ENCODE assay signal across 15 cellular contexts in the genomic region with DNA sequence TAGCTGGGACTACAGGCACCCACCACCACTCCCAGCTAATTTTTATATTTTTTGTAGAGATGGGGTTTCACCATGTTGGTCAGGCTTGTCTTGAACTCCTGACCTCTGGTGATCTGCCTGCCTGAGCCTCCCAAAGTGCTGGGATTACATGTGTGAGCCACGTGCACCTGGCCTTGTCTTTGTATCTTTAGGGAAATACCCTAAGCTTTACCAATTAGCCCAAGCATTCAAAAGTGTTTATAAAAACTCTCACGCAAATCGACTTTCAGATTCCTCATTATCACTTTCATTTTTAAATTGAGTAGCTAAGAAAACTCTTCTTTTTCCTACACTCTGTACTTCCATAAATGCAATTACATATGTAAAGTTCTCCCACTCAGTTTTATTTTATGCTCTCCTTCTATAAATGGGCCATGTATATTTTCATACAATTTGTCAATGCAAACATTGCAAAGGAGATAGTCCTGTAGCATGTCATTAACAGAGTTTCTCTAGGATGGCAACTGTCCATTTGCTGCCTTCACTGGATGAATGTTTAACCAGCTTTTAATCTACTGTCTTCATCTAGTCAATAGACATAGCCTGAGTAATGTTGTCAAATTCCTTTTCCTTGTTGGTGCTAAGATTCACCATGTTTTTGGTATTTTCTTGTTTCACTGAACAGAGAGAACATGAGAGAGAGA.
DNase-seq lines count a peak whose midpoint lies in the region; ATAC-seq and TF ChIP-seq lines count a peak whose summit lies in the region.
"Had no signal": no experiment of that assay in that cellular context is flagged by ENCODE, and none has a peak within 500 bp of the region (broad histone marks: within the 10 kb centered on the region; RNA-seq: fewer than 3 reads in every experiment).

No MANE protein-coding gene starts in this region.

- H3F3A ChIP-seq in smooth muscle cell (ENCODE audit: low read depth): no peaks in the 10 kb centered on the region

- H3K27ac ChIP-seq in upper lobe of left lung (no peak overlapping the region), smooth muscle cell (ENCODE audit: low read depth) (no peak overlapping the region), uterus (no peak overlapping the region)
- H3K27ac ChIP-seq: BLaER1, coronary artery, GM23248, skin epidermis had no signal

- no peak overlapping the region for H3K4me2 ChIP-seq in smooth muscle cell
- H3K4me2 ChIP-seq: BLaER1 had no signal

- no peak for TF ChIP-seq POLR2A in upper lobe of left lung (IDR thresholded peaks at IDR 0.05)
- TF ChIP-seq POLR2A in uterus (IDR thresholded peaks at IDR 0.05): no peak

- DNase-seq in OCI-M1 (lab: John Stamatoyannopoulos, UW) (peak; percentile 19), upper lobe of left lung (no peak), smooth muscle cell (lab: John Stamatoyannopoulos, UW; ENCODE audit: unreplicated experiment) (no peak), SHP77 treated with DMSO at 0.1 percent for 48 hours (lab: John Stamatoyannopoulos, UW) (no peak), uterus (no peak)
- DNase-seq: GM23248; naive thymus-derived CD4-positive, alpha-beta T cell; NCI-H1436 treated with DMSO at 0.1 percent for 48 hours; trophoblast cell had no signal

- H3K9ac ChIP-seq in smooth muscle cell (ENCODE audit: low read depth): no peak overlapping the region
- H3K9ac ChIP-seq: BLaER1, GM23248 had no signal

- H3K9me3 ChIP-seq in upper lobe of left lung (no peaks in the 10 kb centered on the region), smooth muscle cell (replicated peaks; ENCODE audit: low read depth) (no peaks in the 10 kb centered on the region), uterus (no peaks in the 10 kb centered on the region)
- H3K9me3 ChIP-seq: BLaER1 had no signal

- no peak for TF ChIP-seq EP300 in upper lobe of left lung (IDR thresholded peaks at IDR 0.05)

- no peaks in the 10 kb centered on the region for H3K36me3 ChIP-seq in upper lobe of left lung
- H3K36me3 ChIP-seq in smooth muscle cell (ENCODE audit: low read depth): no peaks in the 10 kb centered on the region
- H3K36me3 ChIP-seq in uterus: no peaks in the 10 kb centered on the region
- H3K36me3 ChIP-seq: BLaER1 had no signal

- ATAC-seq in GM18858 (IDR thresholded peaks at IDR 0.05; ENCODE audit: unreplicated experiment): peak; percentile 56
- ATAC-seq in GM21528 (IDR thresholded peaks at IDR 0.05; ENCODE audit: low FRiP score, unreplicated experiment): peak; percentile 62
- peak; percentile 74 for ATAC-seq in HG03045 (IDR thresholded peaks at IDR 0.05; ENCODE audit: unreplicated experiment)
- ATAC-seq in upper lobe of left lung (ENCODE audit: low FRiP score in 2 of 2): no peak
- ATAC-seq: naive thymus-derived CD4-positive, alpha-beta T cell had no signal

- no peaks in the 10 kb centered on the region for H3K79me2 ChIP-seq in smooth muscle cell (ENCODE audit: low read depth)

- no peak overlapping the region for H2AFZ ChIP-seq in smooth muscle cell (ENCODE audit: low read depth)
- H2AFZ ChIP-seq: GM23248 had no signal

- H3K27me3 ChIP-seq in upper lobe of left lung (no peaks in the 10 kb centered on the region), smooth muscle cell (ENCODE audit: low read depth) (no peaks in the 10 kb centered on the region), uterus (no peaks in the 10 kb centered on the region)
- H3K27me3 ChIP-seq: BLaER1 had no signal

- no peaks in the 10 kb centered on the region for H3K4me1 ChIP-seq in upper lobe of left lung
- peaks cover 2% of the 10 kb centered on the region for H3K4me1 ChIP-seq in smooth muscle cell (ENCODE audit: low read depth)
- no peaks in the 10 kb centered on the region for H3K4me1 ChIP-seq in uterus

- intact Hi-C loops in uterus (cut with DNase I; ENCODE audit: low total_unique reads): no loop called here

- no peak for TF ChIP-seq CTCF in upper lobe of left lung (IDR thresholded peaks at IDR 0.05)
- no peak for TF ChIP-seq CTCF in smooth muscle cell (IDR thresholded peaks at IDR 0.05; ENCODE audit: borderline replicate concordance, insufficient read depth, poor library complexity, severe bottlenecking)
- no peak for TF ChIP-seq CTCF in uterus (IDR thresholded peaks at IDR 0.05)

- H4K20me1 ChIP-seq in smooth muscle cell (ENCODE audit: low read depth): no peaks in the 10 kb centered on the region
- H4K20me1 ChIP-seq: BLaER1 had no signal

- 79 to 82% methylated on average over 3 of the region's 3 CpGs for WGBS in upper lobe of left lung, 2 donors
- WGBS in smooth muscle cell (ENCODE audit: low lambda C conversion rate): 81% methylated on average over 3 of the region's 3 CpGs

- H3K4me3 ChIP-seq in upper lobe of left lung: no peak overlapping the region
- no peak overlapping the region for H3K4me3 ChIP-seq in smooth muscle cell
- H3K4me3 ChIP-seq in uterus: no peak overlapping the region
- H3K4me3 ChIP-seq: BLaER1, coronary artery, GM23248, skin epidermis had no signal

Comparison
In these comparisons a context has a peak if more than half of its experiments do, and no peak if none do; other contexts are left out.
1. ATAC-seq: peak in GM18858 (single experiment), GM21528 (single experiment) and HG03045 (single experiment); none in upper lobe of left lung (0 of 2).